ENCODE assay signal across 14 cellular contexts in genomic region chr10:58775960-58776574, GRCh38.
DNase-seq lines count a peak whose midpoint lies in the region; ATAC-seq and TF ChIP-seq lines count a peak whose summit lies in the region.
"Had no signal": no experiment of that assay in that cellular context is flagged by ENCODE, and none has a peak within 500 bp of the region (broad histone marks: within the 10 kb centered on the region; RNA-seq: fewer than 3 reads in every experiment).

No MANE protein-coding gene starts in this region.

- H3K27me3 ChIP-seq in SJCRH30 (no peaks in the 10 kb centered on the region), osteoblast (ENCODE audit: insufficient read depth, low read length) (no peaks in the 10 kb centered on the region)

- no peak overlapping the region for H2AFZ ChIP-seq in osteoblast (ENCODE audit: low read length)

- intact Hi-C loops in left colon (cut with DNase I, micrococcal nuclease): no loop called here
- intact Hi-C loops in posterior cingulate gyrus (cut with DNase I): no loop called here

- H3K27ac ChIP-seq in SJCRH30 (0 out of 2 replicates have a peak overlapping the region, but pooled peaks have one; percentile 5), osteoblast (ENCODE audit: low read depth, low read length) (peak overlapping the region; percentile 0)

- peak overlapping the region; percentile 31 for H3K4me2 ChIP-seq in osteoblast (ENCODE audit: insufficient read depth, low read length)

- 0 out of 2 replicates have a peak, but pooled peaks cover 3% of the 10 kb centered on the region for H3K4me1 ChIP-seq in SJCRH30
- peaks cover 48% of the 10 kb centered on the region for H3K4me1 ChIP-seq in osteoblast (ENCODE audit: insufficient read depth, low read length)

- H4K20me1 ChIP-seq in osteoblast (ENCODE audit: insufficient read depth, low read length): peaks cover 14% of the 10 kb centered on the region

- DNase-seq in Daoy (ENCODE audit: low read depth) (peak; percentile 50), SJCRH30 (peak; percentile 29 to 37), fibroblast of villous mesenchyme (ENCODE audit: low read depth) (peak; percentile 78), osteoblast (ENCODE audit: insufficient read length, low spot score, missing footprints) (peak; percentile 49), SK-N-DZ (ENCODE audit: low spot score) (no peak), left colon (no peak), posterior cingulate gyrus (no peak)
- DNase-seq: anterior cingulate cortex; CD8-positive, alpha-beta T cell; erythroblast; NCI-H2081; stimulated activated CD4-positive, alpha-beta T cell treated with anti-CD3 and anti-CD28 coated beads, Interleukin-1b, Interleukin-23, amount 100 ng/mL, for 48 hours had no signal

- H3K4me3 ChIP-seq in SJCRH30 (no peak overlapping the region), fibroblast of villous mesenchyme (ENCODE audit: low read depth, low read length) (no peak overlapping the region), osteoblast (ENCODE audit: insufficient read depth, low read length) (no peak overlapping the region)

- TF ChIP-seq CTCF in fibroblast of villous mesenchyme (IDR thresholded peaks at IDR 0.05; ENCODE audit: insufficient read depth, low read depth, low read length) (no peak), osteoblast (IDR thresholded peaks at IDR 0.05; ENCODE audit: extremely low read depth, low read depth, low read length) (no peak)

- H3K9me3 ChIP-seq in SJCRH30 (replicated peaks): no peaks in the 10 kb centered on the region; the same call in 1 of the 2 replicates
- no peaks in the 10 kb centered on the region for H3K9me3 ChIP-seq in osteoblast (ENCODE audit: low read depth, low read length)

- peaks cover 42% of the 10 kb centered on the region for H3K79me2 ChIP-seq in osteoblast (ENCODE audit: insufficient read depth, low read length)

- H3K36me3 ChIP-seq in SJCRH30 (no peaks in the 10 kb centered on the region), osteoblast (ENCODE audit: insufficient read depth, low read length) (no peaks in the 10 kb centered on the region)

- ATAC-seq in left colon: no peak
- no peak for ATAC-seq in HG02610 (IDR thresholded peaks at IDR 0.05; ENCODE audit: unreplicated experiment)
- ATAC-seq: CD8-positive, alpha-beta T cell; stimulated activated memory B cell treated with anti-CD40 and anti-IgM and Interleukin-4, amounts not matched to agents 10 μg/mL and 1 μg/mL and 100 μg/mL, for 72 hours had no signal

Comparison
In these comparisons a context has a peak if more than half of its experiments do, and no peak if none do; other contexts are left out.
1. DNase-seq: peak in Daoy (single experiment), SJCRH30 (2 of 2), fibroblast of villous mesenchyme (single experiment) and osteoblast (single experiment); none in SK-N-DZ (single experiment), left colon (0 of 2) and posterior cingulate gyrus (0 of 10).